In the genomic region with DNA sequence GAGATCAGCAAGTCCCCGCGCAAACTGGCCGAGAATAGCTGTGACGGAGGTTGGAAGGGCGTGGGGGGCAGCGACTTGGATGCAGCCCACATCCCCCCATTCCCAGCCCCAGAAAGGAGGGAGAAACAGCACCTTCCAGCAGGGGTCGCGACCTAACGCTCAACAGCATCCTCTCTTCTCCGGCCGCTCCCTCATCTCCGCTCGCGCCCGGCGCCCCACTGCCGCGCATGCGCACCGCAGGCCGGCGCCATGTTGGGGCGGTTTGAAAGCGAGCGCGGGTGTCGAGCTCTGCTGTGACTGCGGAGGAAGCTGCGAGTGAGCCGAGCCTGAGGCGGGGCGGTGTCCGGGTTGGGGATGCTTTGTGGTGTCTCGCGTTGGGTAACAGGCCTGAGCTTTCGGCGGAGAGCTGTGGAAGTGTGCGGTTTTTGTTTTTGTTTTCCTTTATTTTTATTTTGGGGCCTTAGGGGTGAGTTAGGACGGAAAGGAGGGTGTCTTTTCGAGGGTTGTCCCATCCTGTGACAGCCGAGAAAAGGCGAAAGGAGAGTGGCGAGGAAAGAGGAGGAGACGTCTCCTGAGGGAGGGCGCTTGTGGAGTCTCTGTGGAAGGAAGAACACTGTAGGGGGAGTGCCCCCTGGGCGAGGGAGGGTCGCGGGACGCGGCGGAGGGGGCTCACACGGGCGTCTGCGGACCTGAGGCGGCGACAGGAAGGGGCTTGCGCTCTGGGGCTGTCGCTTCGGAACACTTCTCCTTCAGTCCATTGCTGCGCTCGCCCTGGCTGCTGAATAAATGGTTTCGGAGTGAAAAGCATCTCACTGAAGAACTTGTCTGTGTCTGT, we compare ENCODE assay signal across 1 cellular context.
TF ChIP-seq lines count a peak whose summit lies in the region.

Gene C18orf54, plus strand, starts transcription at position 247 of the 835 bp plus-strand sequence. CDS start 2,667 bp downstream, outside the sequence.
Gene STARD6, minus strand, starts transcription at position 199 of the 835 bp plus-strand sequence. CDS start 3,285 bp downstream, outside the sequence.

TF ChIP-seq in HepG2, 621 proteins besides CTCF, POLR2A, EP300 and RAD21 (continued from another document and continues in another):
- TF ChIP-seq ZFP90 (CRISPR knock-in tag; IDR thresholded peaks at IDR 0.05; ENCODE audit: borderline replicate concordance) (0 out of 2 replicates have a peak, but pooled peaks have one; percentile 30), FOXA3 (CRISPR knock-in tag; IDR thresholded peaks at IDR 0.05) (0 out of 2 replicates have a peak, but pooled peaks have one; percentile 10), CCDC6 (CRISPR knock-in tag; IDR thresholded peaks at IDR 0.05) (peak; percentile 13; the same call in 1 of the 2 replicates), GABPB1 (CRISPR knock-in tag; IDR thresholded peaks at IDR 0.05) (peak; percentile 83), HMGA1 (CRISPR knock-in tag; conservative IDR thresholded peaks at IDR 0.05) (no peak), GFI1 (CRISPR knock-in tag; IDR thresholded peaks at IDR 0.05; ENCODE audit: borderline replicate concordance) (no peak), HMG20A (CRISPR knock-in tag; IDR thresholded peaks at IDR 0.05; ENCODE audit: borderline replicate concordance) (no peak), ZNF280B (CRISPR knock-in tag; IDR thresholded peaks at IDR 0.05; ENCODE audit: borderline replicate concordance) (0 out of 2 replicates have a peak, but pooled peaks have one; percentile 28), HNRNPLL (IDR thresholded peaks at IDR 0.05; ENCODE audit: low read depth, low read length, poor library complexity, severe bottlenecking) (peak; percentile 77), SIX4 (CRISPR knock-in tag; IDR thresholded peaks at IDR 0.05) (no peak), NFATC3 (CRISPR knock-in tag; IDR thresholded peaks at IDR 0.05) (0 out of 2 replicates have a peak, but pooled peaks have one; percentile 40), HDAC2 (CRISPR knock-in tag; IDR thresholded peaks at IDR 0.05) (peak; percentile 54; the same call in 1 of the 2 replicates), ZFX (CRISPR knock-in tag; IDR thresholded peaks at IDR 0.05; ENCODE audit: low read depth) (peak; percentile 38), HDAC1 (CRISPR knock-in tag; IDR thresholded peaks at IDR 0.05) (peak; percentile 94), FOXA1 (IDR thresholded peaks at IDR 0.05) (no peak), FOXA1 (CRISPR knock-in tag; IDR thresholded peaks at IDR 0.05) (0 out of 2 replicates have a peak, but pooled peaks have one; percentile 15), AFF4 (CRISPR knock-in tag; IDR thresholded peaks at IDR 0.05) (no peak), MXD1 (CRISPR knock-in tag; IDR thresholded peaks at IDR 0.05) (peak; percentile 16; the same call in 1 of the 2 replicates), ZNF292 (CRISPR knock-in tag; IDR thresholded peaks at IDR 0.05; ENCODE audit: borderline replicate concordance, low read depth) (peak; percentile 66), SAFB2 (CRISPR knock-in tag; IDR thresholded peaks at IDR 0.05; ENCODE audit: borderline replicate concordance, low read depth) (peak; percentile 59; the same call in 1 of the 2 replicates), ZFY (CRISPR knock-in tag; IDR thresholded peaks at IDR 0.05) (peak; percentile 58), MIER3 (CRISPR knock-in tag; IDR thresholded peaks at IDR 0.05; ENCODE audit: borderline replicate concordance) (no peak), ZFP37 (CRISPR knock-in tag; IDR thresholded peaks at IDR 0.05; ENCODE audit: borderline replicate concordance) (no peak), CBFB (CRISPR knock-in tag; IDR thresholded peaks at IDR 0.05) (no peak), ZNF549 (CRISPR knock-in tag; IDR thresholded peaks at IDR 0.05) (no peak), NONO (IDR thresholded peaks at IDR 0.05) (no peak), NONO (CRISPR knock-in tag; conservative IDR thresholded peaks at IDR 0.05) (peak; percentile 78; the same call in 1 of the 2 replicates), ZNF747 (CRISPR knock-in tag; IDR thresholded peaks at IDR 0.05; ENCODE audit: borderline replicate concordance) (peak; percentile 55; the same call in 1 of the 2 replicates), ZNF576 (CRISPR knock-in tag; IDR thresholded peaks at IDR 0.05) (no peak), ZNF672 (CRISPR knock-in tag; IDR thresholded peaks at IDR 0.05) (0 out of 2 replicates have a peak, but pooled peaks have one; percentile 49), CREB3 (CRISPR knock-in tag; IDR thresholded peaks at IDR 0.05) (no peak), GMEB1 (CRISPR knock-in tag; IDR thresholded peaks at IDR 0.05; ENCODE audit: borderline replicate concordance) (peak; percentile 38; the same call in 1 of the 2 replicates), KLF16 (CRISPR knock-in tag; IDR thresholded peaks at IDR 0.05) (peak in 1 of 2 experiments; percentile 79; a peak in 2 of 4 replicates)
- TF ChIP-seq, protein P1, sequence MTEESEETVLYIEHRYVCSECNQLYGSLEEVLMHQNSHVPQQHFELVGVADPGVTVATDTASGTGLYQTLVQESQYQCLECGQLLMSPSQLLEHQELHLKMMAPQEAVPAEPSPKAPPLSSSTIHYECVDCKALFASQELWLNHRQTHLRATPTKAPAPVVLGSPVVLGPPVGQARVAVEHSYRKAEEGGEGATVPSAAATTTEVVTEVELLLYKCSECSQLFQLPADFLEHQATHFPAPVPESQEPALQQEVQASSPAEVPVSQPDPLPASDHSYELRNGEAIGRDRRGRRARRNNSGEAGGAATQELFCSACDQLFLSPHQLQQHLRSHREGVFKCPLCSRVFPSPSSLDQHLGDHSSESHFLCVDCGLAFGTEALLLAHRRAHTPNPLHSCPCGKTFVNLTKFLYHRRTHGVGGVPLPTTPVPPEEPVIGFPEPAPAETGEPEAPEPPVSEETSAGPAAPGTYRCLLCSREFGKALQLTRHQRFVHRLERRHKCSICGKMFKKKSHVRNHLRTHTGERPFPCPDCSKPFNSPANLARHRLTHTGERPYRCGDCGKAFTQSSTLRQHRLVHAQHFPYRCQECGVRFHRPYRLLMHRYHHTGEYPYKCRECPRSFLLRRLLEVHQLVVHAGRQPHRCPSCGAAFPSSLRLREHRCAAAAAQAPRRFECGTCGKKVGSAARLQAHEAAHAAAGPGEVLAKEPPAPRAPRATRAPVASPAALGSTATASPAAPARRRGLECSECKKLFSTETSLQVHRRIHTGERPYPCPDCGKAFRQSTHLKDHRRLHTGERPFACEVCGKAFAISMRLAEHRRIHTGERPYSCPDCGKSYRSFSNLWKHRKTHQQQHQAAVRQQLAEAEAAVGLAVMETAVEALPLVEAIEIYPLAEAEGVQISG (CRISPR knock-in tag; IDR thresholded peaks at IDR 0.05): peak; percentile 97
- TF ChIP-seq, protein P2, sequence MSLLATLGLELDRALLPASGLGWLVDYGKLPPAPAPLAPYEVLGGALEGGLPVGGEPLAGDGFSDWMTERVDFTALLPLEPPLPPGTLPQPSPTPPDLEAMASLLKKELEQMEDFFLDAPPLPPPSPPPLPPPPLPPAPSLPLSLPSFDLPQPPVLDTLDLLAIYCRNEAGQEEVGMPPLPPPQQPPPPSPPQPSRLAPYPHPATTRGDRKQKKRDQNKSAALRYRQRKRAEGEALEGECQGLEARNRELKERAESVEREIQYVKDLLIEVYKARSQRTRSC (CRISPR knock-in tag; IDR thresholded peaks at IDR 0.05; ENCODE audit: low read depth): 0 out of 2 replicates have a peak, but pooled peaks have one; percentile 27
- TF ChIP-seq, protein P3, sequence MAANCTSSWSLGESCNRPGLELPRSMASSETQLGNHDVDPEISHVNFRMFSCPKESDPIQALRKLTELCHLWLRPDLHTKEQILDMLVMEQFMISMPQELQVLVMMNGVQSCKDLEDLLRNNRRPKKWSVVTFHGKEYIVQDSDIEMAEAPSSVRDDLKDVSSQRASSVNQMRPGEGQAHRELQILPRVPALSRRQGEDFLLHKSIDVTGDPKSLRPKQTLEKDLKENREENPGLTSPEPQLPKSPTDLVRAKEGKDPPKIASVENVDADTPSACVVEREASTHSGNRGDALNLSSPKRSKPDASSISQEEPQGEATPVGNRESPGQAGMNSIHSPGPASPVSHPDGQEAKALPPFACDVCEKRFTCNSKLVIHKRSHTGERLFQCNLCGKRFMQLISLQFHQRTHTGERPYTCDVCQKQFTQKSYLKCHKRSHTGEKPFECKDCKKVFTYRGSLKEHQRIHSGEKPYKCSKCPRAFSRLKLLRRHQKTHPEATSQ (CRISPR knock-in tag; IDR thresholded peaks at IDR 0.05; ENCODE audit: borderline replicate concordance): 0 out of 2 replicates have a peak, but pooled peaks have one; percentile 63
- TF ChIP-seq, protein P4, sequence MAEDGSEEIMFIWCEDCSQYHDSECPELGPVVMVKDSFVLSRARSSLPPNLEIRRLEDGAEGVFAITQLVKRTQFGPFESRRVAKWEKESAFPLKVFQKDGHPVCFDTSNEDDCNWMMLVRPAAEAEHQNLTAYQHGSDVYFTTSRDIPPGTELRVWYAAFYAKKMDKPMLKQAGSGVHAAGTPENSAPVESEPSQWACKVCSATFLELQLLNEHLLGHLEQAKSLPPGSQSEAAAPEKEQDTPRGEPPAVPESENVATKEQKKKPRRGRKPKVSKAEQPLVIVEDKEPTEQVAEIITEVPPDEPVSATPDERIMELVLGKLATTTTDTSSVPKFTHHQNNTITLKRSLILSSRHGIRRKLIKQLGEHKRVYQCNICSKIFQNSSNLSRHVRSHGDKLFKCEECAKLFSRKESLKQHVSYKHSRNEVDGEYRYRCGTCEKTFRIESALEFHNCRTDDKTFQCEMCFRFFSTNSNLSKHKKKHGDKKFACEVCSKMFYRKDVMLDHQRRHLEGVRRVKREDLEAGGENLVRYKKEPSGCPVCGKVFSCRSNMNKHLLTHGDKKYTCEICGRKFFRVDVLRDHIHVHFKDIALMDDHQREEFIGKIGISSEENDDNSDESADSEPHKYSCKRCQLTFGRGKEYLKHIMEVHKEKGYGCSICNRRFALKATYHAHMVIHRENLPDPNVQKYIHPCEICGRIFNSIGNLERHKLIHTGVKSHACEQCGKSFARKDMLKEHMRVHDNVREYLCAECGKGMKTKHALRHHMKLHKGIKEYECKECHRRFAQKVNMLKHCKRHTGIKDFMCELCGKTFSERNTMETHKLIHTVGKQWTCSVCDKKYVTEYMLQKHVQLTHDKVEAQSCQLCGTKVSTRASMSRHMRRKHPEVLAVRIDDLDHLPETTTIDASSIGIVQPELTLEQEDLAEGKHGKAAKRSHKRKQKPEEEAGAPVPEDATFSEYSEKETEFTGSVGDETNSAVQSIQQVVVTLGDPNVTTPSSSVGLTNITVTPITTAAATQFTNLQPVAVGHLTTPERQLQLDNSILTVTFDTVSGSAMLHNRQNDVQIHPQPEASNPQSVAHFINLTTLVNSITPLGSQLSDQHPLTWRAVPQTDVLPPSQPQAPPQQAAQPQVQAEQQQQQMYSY (CRISPR knock-in tag; IDR thresholded peaks at IDR 0.05): 0 out of 2 replicates have a peak, but pooled peaks have one; percentile 4
